ENCODE assay signal across 1 cellular context in genomic region chrX:120021927-120022326, GRCh38.
TF ChIP-seq lines count a peak whose summit lies in the region.

No MANE protein-coding gene starts in this region.

TF ChIP-seq in K562, 482 proteins besides CTCF, POLR2A, EP300 and RAD21 (continued from another document and continues in another):
- TF ChIP-seq BRD9 (IDR thresholded peaks at IDR 0.05; ENCODE audit: low read depth, partially characterized antibody) = no peak
- TF ChIP-seq ADNP (tag; IDR thresholded peaks at IDR 0.05) = no peak
- peak; percentile 25 for TF ChIP-seq HMGN3 (IDR thresholded peaks at IDR 0.05; ENCODE audit: borderline replicate concordance, extremely low read depth, insufficient read length, low read depth, low read length)
- TF ChIP-seq RBM14 (IDR thresholded peaks at IDR 0.05; ENCODE audit: borderline replicate concordance, insufficient read depth, low read depth, low read length) = no peak
- TF ChIP-seq REST (CRISPR knock-in tag; IDR thresholded peaks at IDR 0.05; ENCODE audit: low read depth) = no peak
- no peak for TF ChIP-seq E2F1 (CRISPR knock-in tag; IDR thresholded peaks at IDR 0.05)
- no peak for TF ChIP-seq ZNF384 (IDR thresholded peaks at IDR 0.05; ENCODE audit: low read depth, low read length)
- no peak for TF ChIP-seq MAX (CRISPR knock-in tag; IDR thresholded peaks at IDR 0.05)
- TF ChIP-seq KAT2B (IDR thresholded peaks at IDR 0.05; ENCODE audit: low read depth, low read length) = no peak
- peak in 1 of 2 experiments; percentile 73; a peak in 1 of 4 replicates for TF ChIP-seq ARNT (IDR thresholded peaks at IDR 0.05)
- TF ChIP-seq PRDM10 (IDR thresholded peaks at IDR 0.05; ENCODE audit: partially characterized antibody) = no peak
- no peak for TF ChIP-seq ZNF512 (tag; IDR thresholded peaks at IDR 0.05)
- no peak for TF ChIP-seq ZNF639 (CRISPR knock-in tag; conservative IDR thresholded peaks at IDR 0.05 in 1 of 2, IDR thresholded peaks at IDR 0.05 in 1 of 2)
- no peak for TF ChIP-seq ZFP30 (CRISPR knock-in tag; IDR thresholded peaks at IDR 0.05; ENCODE audit: borderline replicate concordance)
- TF ChIP-seq CCNT2 (IDR thresholded peaks at IDR 0.05; ENCODE audit: borderline replicate concordance, extremely low read depth, insufficient read length, low read depth, low read length) = peak; percentile 87
- TF ChIP-seq MEIS2 (IDR thresholded peaks at IDR 0.05; ENCODE audit: partially characterized antibody) = peak; percentile 38
- no peak for TF ChIP-seq NR2C2 (CRISPR knock-in tag; IDR thresholded peaks at IDR 0.05)
- TF ChIP-seq NR2C2 (tag; IDR thresholded peaks at IDR 0.05) = peak; percentile 41; the same call in 1 of the 2 replicates
- peak; percentile 86 for TF ChIP-seq HDAC2 (IDR thresholded peaks at IDR 0.05)
- TF ChIP-seq ZNF24 (IDR thresholded peaks at IDR 0.05) = peak; percentile 46; the same call in 1 of the 2 replicates
- TF ChIP-seq HES1 (IDR thresholded peaks at IDR 0.05; ENCODE audit: low read depth) = peak; percentile 83
- TF ChIP-seq LEF1 (IDR thresholded peaks at IDR 0.05) = peak; percentile 58; the same call in 1 of the 2 replicates
- no peak for TF ChIP-seq PBX2 (CRISPR knock-in tag; IDR thresholded peaks at IDR 0.05; ENCODE audit: low read depth)
- TF ChIP-seq PBX2 (tag; conservative IDR thresholded peaks at IDR 0.05; ENCODE audit: low read depth) = peak; percentile 52; the same call in 1 of the 2 replicates
- no peak for TF ChIP-seq ZNF174 (CRISPR knock-in tag; IDR thresholded peaks at IDR 0.05)
- peak; percentile 24; the same call in 1 of the 2 replicates for TF ChIP-seq CXXC5 (CRISPR knock-in tag; IDR thresholded peaks at IDR 0.05)
- no peak for TF ChIP-seq TRIM25 (IDR thresholded peaks at IDR 0.05; ENCODE audit: borderline replicate concordance)
- TF ChIP-seq CBFA2T3 (IDR thresholded peaks at IDR 0.05) = peak; percentile 94
- TF ChIP-seq RCOR1 (IDR thresholded peaks at IDR 0.05; ENCODE audit: borderline replicate concordance in 1 of 2, low read depth in 2 of 2, low read length in 2 of 2) = peak in 1 of 2 experiments; percentile 95; a peak in 2 of 4 replicates
- TF ChIP-seq HNRNPH1 (optimal IDR thresholded peaks at IDR 0.05; ENCODE audit: low read depth, low read length) = no peak
- peak; percentile 94 for TF ChIP-seq POLR2AphosphoS5 (IDR thresholded peaks at IDR 0.05; ENCODE audit: control insufficient read depth, insufficient read depth, low read depth, low read length)
- TF ChIP-seq KHSRP (IDR thresholded peaks at IDR 0.05) = peak; percentile 53; the same call in 1 of the 2 replicates
- TF ChIP-seq TEAD4 (IDR thresholded peaks at IDR 0.05; ENCODE audit: low read length) = peak; percentile 97
- TF ChIP-seq TEAD4 (CRISPR knock-in tag; IDR thresholded peaks at IDR 0.05; ENCODE audit: borderline replicate concordance) = no peak
- 0 out of 2 replicates have a peak, but pooled peaks have one; percentile 29 for TF ChIP-seq LCOR (CRISPR knock-in tag; IDR thresholded peaks at IDR 0.05)
- peak; percentile 92 for TF ChIP-seq TAL1 (IDR thresholded peaks at IDR 0.05)
- TF ChIP-seq NCOR1 (IDR thresholded peaks at IDR 0.05) = peak; percentile 86
- TF ChIP-seq ESRRA (IDR thresholded peaks at IDR 0.05; ENCODE audit: borderline replicate concordance, low read depth) = no peak
- TF ChIP-seq SRSF1 (IDR thresholded peaks at IDR 0.05; ENCODE audit: low read depth, low read length) = no peak
- peak in 1 of 2 experiments; percentile 67; a peak in 2 of 4 replicates for TF ChIP-seq ZMIZ1 (IDR thresholded peaks at IDR 0.05; ENCODE audit: low read depth in 2 of 2, low read length in 2 of 2)
